ENCODE assay signal across 6 cellular contexts in genomic region chr13:93941444-93941843, GRCh38.
"Had no signal": no experiment of that assay in that cellular context is flagged by ENCODE, and none has a peak within 500 bp of the region (broad histone marks: within the 10 kb centered on the region; RNA-seq: fewer than 3 reads in every experiment).

No MANE protein-coding gene starts in this region.

- DNase-seq: KBM-7, KG1 had no signal

- H3K27ac ChIP-seq: HL-60 had no signal

- ATAC-seq: HepG2, K562 had no signal

- FAIRE-seq: HepG2, HTR-8/SVneo, K562 had no signal

- H3K4me3 ChIP-seq: K562 had no signal
